In the genomic region with DNA sequence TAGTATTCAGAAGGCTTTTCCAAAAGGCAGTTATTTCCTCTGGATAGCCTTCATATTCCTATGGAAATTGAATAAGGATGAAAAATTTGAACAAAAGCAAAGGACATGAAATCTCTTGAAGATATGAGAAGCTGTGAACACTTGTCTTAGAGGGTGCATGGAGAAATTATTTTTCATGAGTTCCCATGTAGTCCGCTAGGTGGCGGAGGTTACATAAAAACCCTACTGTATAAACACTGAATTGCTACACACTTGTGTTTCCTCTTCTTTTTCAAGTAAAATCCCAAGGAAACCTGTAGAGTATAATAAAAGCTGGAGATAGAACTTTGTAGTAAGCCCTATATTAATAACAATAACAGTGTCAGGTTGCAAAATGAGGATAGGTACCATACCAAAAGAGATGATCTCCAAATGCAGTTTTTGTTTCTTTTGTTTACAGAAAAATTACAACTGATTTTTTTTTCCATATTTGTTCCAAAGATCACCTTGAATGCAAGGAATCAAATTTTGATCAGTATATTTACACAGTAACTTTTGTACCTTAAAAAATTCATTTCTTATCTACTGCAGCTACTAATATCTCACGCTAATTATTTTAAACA, we compare ENCODE assay signal across 8 cellular contexts. TPM values are rescaled to one million over a fixed set of nuclear protein-coding genes. Genes with fewer than 3 reads are reported as not detected.
DNase-seq lines count a peak whose midpoint lies in the region; ATAC-seq and TF ChIP-seq lines count a peak whose summit lies in the region.

No MANE protein-coding gene starts in this region.

- no peak overlapping the region for H3K4me3 ChIP-seq in iPS DF 6.9 (ENCODE audit: low read length)

- DNase-seq in NCI-H2196 (lab: John Stamatoyannopoulos, UW; ENCODE audit: unreplicated experiment) (peak; percentile 25), NCI-H2196 treated with DMSO at 0.1 percent for 48 hours (lab: John Stamatoyannopoulos, UW; ENCODE audit: unreplicated experiment) (no peak), GM20000 (ENCODE audit: low spot score) (peak; percentile 54), NCI-H2107 (lab: John Stamatoyannopoulos, UW) (peak; percentile 1), iPS DF 6.9 (ENCODE audit: low read depth, low spot score) (peak; percentile 16), superior temporal gyrus (ENCODE audit: extremely low spot score) (peak; percentile 70), T1000 (lab: John Stamatoyannopoulos, UW) (no peak)
- DNase-seq in activated naive CD8-positive, alpha-beta T cell treated with anti-CD3 and anti-CD28 coated beads, Interleukin-2, amount 10 ng/mL, durations not matched to agents 7 days and 5 days: no peak

- H3K27me3 Mint-ChIP-seq in activated naive CD8-positive, alpha-beta T cell treated with anti-CD3 and anti-CD28 coated beads, Interleukin-2, amount 10 ng/mL, durations not matched to agents 7 days and 5 days: peaks cover 20% of the 10 kb centered on the region

- no peaks in the 10 kb centered on the region for H3K36me3 ChIP-seq in iPS DF 6.9 (ENCODE audit: control insufficient read depth, insufficient read depth, low read length)

- H3K4me1 Mint-ChIP-seq in activated naive CD8-positive, alpha-beta T cell treated with anti-CD3 and anti-CD28 coated beads, Interleukin-2, amount 10 ng/mL, durations not matched to agents 7 days and 5 days: peaks cover 10% of the 10 kb centered on the region

- H3K27ac ChIP-seq in iPS DF 6.9 (ENCODE audit: low read length): no peak overlapping the region

- TF ChIP-seq CTCF in GM20000 (IDR thresholded peaks at IDR 0.05; ENCODE audit: extremely low read depth, missing control alignments): peak; percentile 60

- no peaks in the 10 kb centered on the region for H3K9me3 ChIP-seq in iPS DF 6.9 (ENCODE audit: control insufficient read depth, insufficient read depth, low read length)

- WGBS in iPS DF 6.9 (ENCODE audit: insufficient coverage, insufficient read length): 100% methylated on average over 1 of the region's 3 CpGs

- H3K27ac Mint-ChIP-seq in activated naive CD8-positive, alpha-beta T cell treated with anti-CD3 and anti-CD28 coated beads, Interleukin-2, amount 10 ng/mL, durations not matched to agents 7 days and 5 days: peak overlapping the region; percentile 84

- H3K36me3 Mint-ChIP-seq in activated naive CD8-positive, alpha-beta T cell treated with anti-CD3 and anti-CD28 coated beads, Interleukin-2, amount 10 ng/mL, durations not matched to agents 7 days and 5 days: peaks cover 7% of the 10 kb centered on the region

- H3K9me3 Mint-ChIP-seq in activated naive CD8-positive, alpha-beta T cell treated with anti-CD3 and anti-CD28 coated beads, Interleukin-2, amount 10 ng/mL, durations not matched to agents 7 days and 5 days: peaks cover 2% of the 10 kb centered on the region

- H3K27me3 ChIP-seq in iPS DF 6.9 (ENCODE audit: control insufficient read depth, insufficient read depth, low read length): no peaks in the 10 kb centered on the region

- POLR2A ChIA-PET in activated naive CD8-positive, alpha-beta T cell treated with anti-CD3 and anti-CD28 coated beads, Interleukin-2, amount 10 ng/mL, durations not matched to agents 7 days and 5 days (lab: Charles Lee): interaction anchor here (1.0 to 1.8 kb wide), 4 partner anchors 24 to 845 kb away, joined by 3 to 5 read pairs (median 4); no protein-coding TSS in a partner anchor

- no peaks in the 10 kb centered on the region for H3K4me1 ChIP-seq in iPS DF 6.9 (ENCODE audit: control insufficient read depth, insufficient read depth, low read length)

- H3K4me3 Mint-ChIP-seq in activated naive CD8-positive, alpha-beta T cell treated with anti-CD3 and anti-CD28 coated beads, Interleukin-2, amount 10 ng/mL, durations not matched to agents 7 days and 5 days: peak overlapping the region; percentile 77

- no peak for ATAC-seq in activated naive CD8-positive, alpha-beta T cell treated with anti-CD3 and anti-CD28 coated beads, Interleukin-2, amount 10 ng/mL, durations not matched to agents 7 days and 5 days (ENCODE audit: low read depth)

RNA-seq across cellular contexts. Expression of a gene that starts 37.8 kb away (rescaled TPM):
- under 1 TPM in 1 of 2 experiments, not detected in 1; 0.11 TPM for total RNA-seq in activated naive CD8-positive, alpha-beta T cell treated with anti-CD3 and anti-CD28 coated beads, Interleukin-2, amount 10 ng/mL, durations not matched to agents 7 days and 5 days

RNA-seq across cellular contexts. Expression of a gene that starts 57.8 kb away (rescaled TPM):
- not detected for total RNA-seq in activated naive CD8-positive, alpha-beta T cell treated with anti-CD3 and anti-CD28 coated beads, Interleukin-2, amount 10 ng/mL, durations not matched to agents 7 days and 5 days

Comparison
In these comparisons a context has a peak if more than half of its experiments do, and no peak if none do; other contexts are left out.
1. DNase-seq: peak in NCI-H2196 (single experiment), GM20000 (single experiment), NCI-H2107 (single experiment), iPS DF 6.9 (single experiment) and superior temporal gyrus (single experiment); none in NCI-H2196 treated with DMSO at 0.1 percent for 48 hours (single experiment), activated naive CD8-positive, alpha-beta T cell treated with anti-CD3 and anti-CD28 coated beads, Interleukin-2, amount 10 ng/mL, durations not matched to agents 7 days and 5 days (single experiment) and T1000 (single experiment).